Comparison of ENCODE assay signal across 8 cellular contexts in the genomic region with DNA sequence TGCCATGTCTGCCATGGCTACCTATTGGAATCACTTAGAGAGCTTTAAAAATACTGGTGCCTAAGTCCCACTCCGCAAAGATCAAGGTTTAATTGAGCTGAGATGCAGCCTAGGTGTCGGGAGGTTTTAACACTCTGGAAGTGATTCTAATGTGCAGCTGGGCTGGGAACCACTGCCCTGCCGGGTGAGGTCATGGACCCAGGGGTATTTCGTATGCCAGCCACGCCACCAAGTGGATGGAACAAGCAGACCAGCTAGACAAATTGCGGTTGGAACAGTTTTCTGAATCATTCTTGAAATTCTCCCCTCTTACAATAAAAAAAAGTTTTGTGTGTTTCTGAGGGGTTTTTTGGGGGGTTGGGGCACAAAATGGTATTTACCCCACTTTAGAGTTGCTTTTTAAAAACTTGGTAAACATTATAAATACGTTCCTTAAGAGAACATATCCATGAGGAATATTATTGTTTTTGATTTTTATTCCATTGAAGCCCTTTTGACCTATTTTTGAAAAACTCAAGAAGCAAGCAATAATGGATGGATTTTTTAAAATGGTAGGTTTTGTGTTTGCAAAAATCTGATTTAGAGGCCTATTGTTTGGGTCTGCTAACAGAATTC.
A peak's percentile ranks its signal among the peaks of the same experiment; 100 is the strongest.
DNase-seq lines count a peak whose midpoint lies in the region; ATAC-seq and TF ChIP-seq lines count a peak whose summit lies in the region.

No MANE protein-coding gene starts in this region.

- H2AFZ ChIP-seq in OCI-LY7 (ENCODE audit: low read length): peak overlapping the region; percentile 86

- H3K27me3 ChIP-seq in psoas muscle (ENCODE audit: insufficient read depth in 3 of 3, low read length in 2 of 3): no peaks in the 10 kb centered on the region
- no peaks in the 10 kb centered on the region for H3K27me3 ChIP-seq in uterus

- H3K4me1 ChIP-seq in OCI-LY7 (ENCODE audit: insufficient read depth, low read length, poor library complexity, severe bottlenecking) (peaks cover 5% of the 10 kb centered on the region), psoas muscle (peaks cover 3% of the 10 kb centered on the region), uterus (no peaks in the 10 kb centered on the region)

- no peaks in the 10 kb centered on the region for H3K9me2 ChIP-seq in OCI-LY7 (ENCODE audit: insufficient read depth, low read length)

- H3K4me3 ChIP-seq in OCI-LY7 (ENCODE audit: low read depth, low read length, poor library complexity, severe bottlenecking): no peak overlapping the region
- no peak overlapping the region for H3K4me3 ChIP-seq in psoas muscle
- H3K4me3 ChIP-seq in uterus: no peak overlapping the region

- peak; percentile 78 for DNase-seq in DMS79 treated with DMSO at 0.1 percent for 48 hours (lab: John Stamatoyannopoulos, UW)
- DNase-seq in HPDE6-E6E7 (ENCODE audit: extremely low spot score): peak; percentile 82
- DNase-seq in OCI-LY7 (ENCODE audit: low spot score): peak; percentile 82
- DNase-seq in activated T-helper 9 cell treated with anti-CD3 and anti-CD28 coated beads, Interleukin-2, amount 50 U/mL, for 16 hours (ENCODE audit: low read depth): peak; percentile 45
- peak; percentile 21 to 80 (median 58) for DNase-seq in head of caudate nucleus
- DNase-seq in psoas muscle: peak; percentile 53 to 71
- DNase-seq in uterus: no peak

- intact Hi-C loops in OCI-LY7 (cut with micrococcal nuclease; ENCODE audit: unreplicated experiment) (loop anchor here (1.0 to 10.0 kb wide), 6 partner anchors 158 to 713 kb away; no protein-coding TSS in a partner anchor), head of caudate nucleus (cut with DNase I) (loop anchor here (10.0 kb wide), 1 partner anchor 704 kb away; no protein-coding TSS in a partner anchor), psoas muscle (cut with DNase I) (loop anchor here (5.0 kb wide), 2 partner anchors 157 to 712 kb away; partner anchors contain the start of gene POLQ (in 2 of the 2)), uterus (cut with DNase I; ENCODE audit: low total_unique reads) (no loop called here)

- 5 to 6% (median 5%) methylated on average over 7 of the region's 7 CpGs for WGBS in psoas muscle, 3 donors

- H3K9me3 ChIP-seq in OCI-LY7 (ENCODE audit: low read length): no peaks in the 10 kb centered on the region
- H3K9me3 ChIP-seq in psoas muscle: no peaks in the 10 kb centered on the region
- no peaks in the 10 kb centered on the region for H3K9me3 ChIP-seq in uterus

- TF ChIP-seq CTCF in OCI-LY7 (conservative IDR thresholded peaks at IDR 0.05; ENCODE audit: low read length) (peak; percentile 95), psoas muscle (IDR thresholded peaks at IDR 0.05) (peak; percentile 56), uterus (IDR thresholded peaks at IDR 0.05) (peak in 1 of 4 experiments; percentile 9)

- H3K36me3 ChIP-seq in OCI-LY7 (ENCODE audit: insufficient read depth, low read length) (no peaks in the 10 kb centered on the region), psoas muscle (ENCODE audit: insufficient read depth in 1 of 2, low read depth in 1 of 2) (no peaks in the 10 kb centered on the region), uterus (no peaks in the 10 kb centered on the region)

- POLR2A ChIA-PET in OCI-LY7 (lab: Charles Lee): interaction anchor here (0.9 to 1.2 kb wide), 2 partner anchors 20 to 712 kb away, joined by 4 read pairs; no protein-coding TSS in a partner anchor

- H3K4me2 ChIP-seq in OCI-LY7 (ENCODE audit: low read length): peak overlapping the region; percentile 32; the same call in 1 of the 2 replicates

- peak; percentile 72 for ATAC-seq in GM21367 (IDR thresholded peaks at IDR 0.05; ENCODE audit: unreplicated experiment)
- peak in 3 of 4 donors; percentile 53 to 80 (median 76) for ATAC-seq in psoas muscle

- H3K27ac ChIP-seq in OCI-LY7 (ENCODE audit: low read depth, low read length, poor library complexity, severe bottlenecking) (no peak overlapping the region), psoas muscle (no peak overlapping the region), uterus (no peak overlapping the region)

- no TSS peak for BruUV-seq in OCI-LY7 (replicated peaks; lab: Mats Ljungman, UMichigan)

- no peaks in the 10 kb centered on the region for H3K79me2 ChIP-seq in OCI-LY7 (ENCODE audit: insufficient read depth, low read depth, low read length)

- CTCF ChIA-PET in OCI-LY7 (lab: Charles Lee; ENCODE audit: unreplicated experiment): interaction anchor here (1.1 kb wide), 1 partner anchor 394 kb away, joined by 3 read pairs; no protein-coding TSS in a partner anchor

- no peaks in the 10 kb centered on the region for H4K20me1 ChIP-seq in OCI-LY7 (ENCODE audit: insufficient read depth, low read length)

- TF ChIP-seq POLR2A in uterus (IDR thresholded peaks at IDR 0.05): no peak

Comparison
In these comparisons a context has a peak if more than half of its experiments do, and no peak if none do; other contexts are left out.
1. DNase-seq: peak in DMS79 treated with DMSO at 0.1 percent for 48 hours (single experiment), HPDE6-E6E7 (single experiment), OCI-LY7 (single experiment), activated T-helper 9 cell treated with anti-CD3 and anti-CD28 coated beads, Interleukin-2, amount 50 U/mL, for 16 hours (single experiment), head of caudate nucleus (42 of 42) and psoas muscle (2 of 2); none in uterus (0 of 2).